ENCODE assay signal across 29 cellular contexts in the genomic region with DNA sequence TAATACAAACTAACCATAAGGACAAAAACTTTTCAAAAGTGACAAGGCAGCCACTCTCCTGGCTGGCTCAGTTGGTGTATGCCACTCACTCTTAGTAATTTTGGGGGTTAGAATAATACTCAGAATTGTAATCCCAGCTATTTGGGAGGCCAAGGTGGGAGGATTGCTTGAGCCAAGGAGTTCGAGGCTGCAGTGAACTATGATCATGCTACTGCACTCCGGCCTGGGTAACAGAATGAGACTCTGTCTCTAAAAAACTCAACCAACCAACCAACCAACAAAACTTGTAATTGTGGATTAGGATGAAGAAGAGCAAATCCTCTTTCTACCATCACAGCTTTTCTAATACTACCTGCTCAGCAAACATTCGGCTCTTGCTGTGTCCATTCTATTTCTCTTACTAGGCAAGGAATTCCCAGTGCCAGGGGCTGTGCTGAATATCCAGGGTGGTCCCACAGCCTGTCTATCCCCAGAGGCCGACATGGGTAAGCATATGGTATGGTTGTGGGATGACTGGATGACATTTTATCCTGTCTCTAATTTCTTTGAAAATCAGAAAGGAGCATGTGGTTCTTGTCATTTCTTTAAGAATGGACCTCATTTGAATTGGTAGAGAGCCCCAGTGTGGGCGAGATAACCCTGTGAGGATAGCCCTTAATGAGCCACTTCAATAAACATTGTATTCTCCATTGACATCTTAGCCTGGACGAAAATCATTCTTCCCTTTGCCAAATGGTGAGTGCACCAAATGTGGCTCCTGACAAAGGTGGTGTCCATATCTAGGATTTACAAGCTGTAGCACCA.
"Had no signal": no experiment of that assay in that cellular context is flagged by ENCODE, and none has a peak within 500 bp of the region (broad histone marks: within the 10 kb centered on the region; RNA-seq: fewer than 3 reads in every experiment).

No MANE protein-coding gene starts in this region.

- H3K4me3 Mint-ChIP-seq: natural killer cell treated with Interleukin-12 subunit alpha and Interleukin-12 subunit beta and Interleukin-15 and Interleukin-18, amount 100 ng/mL, for 72 hours; nephron progenitor cell; neural crest cell; stimulated activated effector memory CD8-positive, alpha-beta T cell treated with anti-CD3 and anti-CD28 coated beads, Interleukin-12 subunit alpha, Interleukin-12 subunit beta, amount 100 ng/mL, for 72 hours; stimulated activated naive B cell treated with anti-CD40 and anti-IgM and Interleukin-4, amounts not matched to agents 10 μg/mL and 1 μg/mL and 100 μg/mL, for 72 hours; stimulated activated naive CD8-positive, alpha-beta T cell treated with anti-CD3 and anti-CD28 coated beads, Interleukin-15, Interleukin-2, amounts not matched to agents 100 ng/mL and 50 ng/mL, for 24 hours had no signal

- H3K4me1 Mint-ChIP-seq: stimulated activated effector memory CD8-positive, alpha-beta T cell treated with anti-CD3 and anti-CD28 coated beads, Interleukin-12 subunit alpha, Interleukin-12 subunit beta, amount 100 ng/mL, for 72 hours; stimulated activated naive B cell treated with anti-CD40 and anti-IgM and Interleukin-4, amounts not matched to agents 10 μg/mL and 1 μg/mL and 100 μg/mL, for 72 hours had no signal

- H3K27ac Mint-ChIP-seq: natural killer cell treated with Interleukin-12 subunit alpha and Interleukin-12 subunit beta and Interleukin-15 and Interleukin-18, amount 100 ng/mL, for 72 hours; nephron progenitor cell; progenitor cell of endocrine pancreas; stimulated activated effector memory CD8-positive, alpha-beta T cell treated with anti-CD3 and anti-CD28 coated beads, Interleukin-12 subunit alpha, Interleukin-12 subunit beta, amount 100 ng/mL, for 72 hours; stimulated activated naive B cell treated with anti-CD40 and anti-IgM and Interleukin-4, amounts not matched to agents 10 μg/mL and 1 μg/mL and 100 μg/mL, for 72 hours; stimulated activated naive CD8-positive, alpha-beta T cell treated with anti-CD3 and anti-CD28 coated beads, Interleukin-15, Interleukin-2, amounts not matched to agents 100 ng/mL and 50 ng/mL, for 24 hours had no signal

- H3K36me3 Mint-ChIP-seq: natural killer cell treated with Interleukin-12 subunit alpha and Interleukin-12 subunit beta and Interleukin-15 and Interleukin-18, amount 100 ng/mL, for 72 hours; stimulated activated effector memory CD8-positive, alpha-beta T cell treated with anti-CD3 and anti-CD28 coated beads, Interleukin-12 subunit alpha, Interleukin-12 subunit beta, amount 100 ng/mL, for 72 hours; stimulated activated naive B cell treated with anti-CD40 and anti-IgM and Interleukin-4, amounts not matched to agents 10 μg/mL and 1 μg/mL and 100 μg/mL, for 72 hours had no signal

- H3K27me3 Mint-ChIP-seq: stimulated activated naive B cell treated with anti-CD40 and anti-IgM and Interleukin-4, amounts not matched to agents 10 μg/mL and 1 μg/mL and 100 μg/mL, for 72 hours had no signal

- ATAC-seq: natural killer cell treated with Interleukin-12 subunit alpha and Interleukin-12 subunit beta and Interleukin-15 and Interleukin-18, amount 100 ng/mL, for 72 hours; psoas muscle; right cardiac atrium; right lobe of liver; stimulated activated effector memory CD8-positive, alpha-beta T cell treated with anti-CD3 and anti-CD28 coated beads, Interleukin-12 subunit alpha, Interleukin-12 subunit beta, amount 100 ng/mL, for 72 hours; stimulated activated naive B cell treated with anti-CD40 and anti-IgM and Interleukin-4, amounts not matched to agents 10 μg/mL and 1 μg/mL and 100 μg/mL, for 72 hours had no signal

- H3K27me3 ChIP-seq: neutrophil, ovary, sigmoid colon, stomach, thyroid gland, tibial nerve, upper lobe of left lung, vagina had no signal

- H3K4me1 ChIP-seq: parathyroid adenoma, psoas muscle, right lobe of liver, stomach, tibial nerve, upper lobe of left lung, vagina had no signal

- H3K9me3 Mint-ChIP-seq: natural killer cell treated with Interleukin-12 subunit alpha and Interleukin-12 subunit beta and Interleukin-15 and Interleukin-18, amount 100 ng/mL, for 72 hours; nephron progenitor cell; neural crest cell; stimulated activated effector memory CD8-positive, alpha-beta T cell treated with anti-CD3 and anti-CD28 coated beads, Interleukin-12 subunit alpha, Interleukin-12 subunit beta, amount 100 ng/mL, for 72 hours; stimulated activated naive B cell treated with anti-CD40 and anti-IgM and Interleukin-4, amounts not matched to agents 10 μg/mL and 1 μg/mL and 100 μg/mL, for 72 hours; stimulated activated naive CD8-positive, alpha-beta T cell treated with anti-CD3 and anti-CD28 coated beads, Interleukin-15, Interleukin-2, amounts not matched to agents 100 ng/mL and 50 ng/mL, for 24 hours had no signal

- H3K9me3 ChIP-seq: neutrophil, ovary, psoas muscle, right lobe of liver, sigmoid colon, stomach, thoracic aorta, thyroid gland, tibial nerve, upper lobe of left lung, vagina had no signal

- H3K36me3 ChIP-seq: neutrophil, ovary, right lobe of liver, sigmoid colon, stomach, thoracic aorta, thyroid gland, tibial nerve, upper lobe of left lung, vagina had no signal

- H3K27ac ChIP-seq: neutrophil, ovary, parathyroid adenoma, psoas muscle, right lobe of liver, sigmoid colon, stomach, thoracic aorta, thyroid gland, tibial nerve, upper lobe of left lung, vagina had no signal

- H3K4me3 ChIP-seq: ovary, psoas muscle, right lobe of liver, sigmoid colon, stomach, thoracic aorta, thyroid gland, tibial nerve, upper lobe of left lung, vagina had no signal

- DNase-seq: nephron progenitor cell; nucleus accumbens; ovary; posterior cingulate gyrus; psoas muscle; right cardiac atrium; right lobe of liver; sigmoid colon; small intestine; stimulated activated CD4-positive, alpha-beta T cell treated with anti-CD3 and anti-CD28 coated beads, Interleukin-15, amount 100 ng/mL, for 24 hours; stimulated activated CD4-positive, alpha-beta T cell treated with anti-CD3 and anti-CD28 coated beads, Interleukin-2, amount 100 ng/mL, for 24 hours; stimulated activated CD4-positive, alpha-beta T cell treated with anti-CD3 and anti-CD28 coated beads, Interleukin-2, amount 100 ng/mL, for 48 hours; stimulated activated CD4-positive, alpha-beta T cell treated with anti-CD3 and anti-CD28 coated beads, Interleukin-4, amount 100 ng/mL, for 24 hours; stimulated activated naive B cell treated with anti-CD40 and anti-IgM and Interleukin-4, amounts not matched to agents 10 μg/mL and 1 μg/mL and 100 μg/mL, for 72 hours; stimulated activated naive CD4-positive, alpha-beta T cell treated with Interleukin-2 at 50 U/mL for 16 hours; stomach; thyroid gland; trophoblast cell; upper lobe of left lung had no signal
